19 cellular contexts compared by ENCODE assay signal in genomic region chr1:230703679-230704385, GRCh38. TPM values are rescaled to one million over a fixed set of nuclear protein-coding genes. Genes with fewer than 3 reads are reported as not detected.
DNase-seq lines count a peak whose midpoint lies in the region; ATAC-seq, FAIRE-seq and TF ChIP-seq lines count a peak whose summit lies in the region.
"Had no signal": no experiment of that assay in that cellular context is flagged by ENCODE, and none has a peak within 500 bp of the region (broad histone marks: within the 10 kb centered on the region; RNA-seq: fewer than 3 reads in every experiment).

No MANE protein-coding gene starts in this region.

- FAIRE-seq in HepG2 (lab: Jason Lieb, UNC): no peak

- no peak; a peak in 1 of 4 replicates for TF ChIP-seq POLR2A in HepG2 (IDR thresholded peaks at IDR 0.05; ENCODE audit: insufficient read depth in 1 of 2, low read depth in 2 of 2, low read length in 2 of 2)
- TF ChIP-seq POLR2A in upper lobe of left lung (IDR thresholded peaks at IDR 0.05): no peak

- no peak overlapping the region for H2BK12ac ChIP-seq in neuronal stem cell (ENCODE audit: low read length)

- H3K79me1 ChIP-seq in neuronal stem cell (ENCODE audit: low read depth, low read length): no peaks in the 10 kb centered on the region

- no peak overlapping the region for H4K8ac ChIP-seq in neuronal stem cell (ENCODE audit: low read depth, low read length)

- intact Hi-C loops in Caco-2 (cut with micrococcal nuclease; ENCODE audit: unreplicated experiment) (loop anchor here (2.0 kb wide), 1 partner anchor 25 kb away; no protein-coding TSS in a partner anchor), HepG2 (cut with micrococcal nuclease; ENCODE audit: unreplicated experiment) (loop anchor here (1.0 to 2.0 kb wide), 5 partner anchors 23 to 71 kb away; partner anchors contain the start of gene COG2)

- DNase-seq in Caco-2: no peak
- DNase-seq in T-helper 17 cell: no peak
- DNase-seq in HepG2 (ENCODE audit: low spot score): no peak
- no peak for DNase-seq in neuronal stem cell (ENCODE audit: low spot score)
- no peak for DNase-seq in upper lobe of left lung
- DNase-seq in NCI-H1417 treated with DMSO at 0.1 percent for 48 hours (lab: John Stamatoyannopoulos, UW): no peak
- DNase-seq: 8988T; CD4-positive, alpha-beta memory T cell; DMS79 treated with DMSO at 0.1 percent for 48 hours; GF-D8; GOT3 had no signal

- H3K27ac Mint-ChIP-seq in Caco-2 (ENCODE audit: unreplicated experiment) (peak overlapping the region; percentile 96), T-helper 17 cell (no peak overlapping the region)

- in situ Hi-C loops in HepG2 (cut with HindIII; ENCODE audit: extremely low pct_ligation_motif_present, low pct_unique_long_range_greater_than_20kb): loop anchor here (5.0 kb wide), 1 partner anchor 62 kb away; the partner anchor contains the start of gene COG2

- H2BK15ac ChIP-seq in neuronal stem cell (ENCODE audit: low read length): no peak overlapping the region

- H2AK5ac ChIP-seq in neuronal stem cell (ENCODE audit: low read depth, low read length): peak overlapping the region; percentile 73

- TF ChIP-seq RAD21 in HepG2 (CRISPR knock-in tag; IDR thresholded peaks at IDR 0.05): no peak

- H3K36me3 ChIP-seq in Caco-2 (ENCODE audit: control insufficient read depth, insufficient read depth, low read length): peaks cover 9% of the 10 kb centered on the region; the same call in 1 of the 2 replicates
- H3K36me3 ChIP-seq in HepG2 (replicated peaks in 1 of 2; ENCODE audit: control insufficient read depth in 1 of 2, insufficient read depth in 2 of 2, low read length in 2 of 2): peaks cover 26 to 52% of the 10 kb centered on the region in 2 experiments
- no peaks in the 10 kb centered on the region for H3K36me3 ChIP-seq in neuronal stem cell (replicated peaks in 1 of 2; ENCODE audit: control insufficient read depth in 2 of 2, insufficient read depth in 2 of 2, low read length in 2 of 2)
- H3K36me3 ChIP-seq in upper lobe of left lung: no peaks in the 10 kb centered on the region
- H3K36me3 ChIP-seq: BLaER1 had no signal

- no peak overlapping the region for H3K4ac ChIP-seq in neuronal stem cell (ENCODE audit: low read length)

- CTCF ChIA-PET in Caco-2 (lab: Charles Lee) (interaction anchor here (1.1 to 1.7 kb wide), 4 partner anchors 10 to 69 kb away, joined by 3 to 5 read pairs (median 4); partner anchors contain the start of gene AGT), HepG2 (lab: Yijun Ruan, JAX; ENCODE audit: low intra/inter-chr PET ratio, low total read pairs) (no interaction called here)

- H3K27ac ChIP-seq in HepG2 (ENCODE audit: extremely low read length, insufficient read depth, low read length) (peak overlapping the region; percentile 89), neuronal stem cell (replicated peaks; ENCODE audit: low read length) (no peak overlapping the region), upper lobe of left lung (no peak overlapping the region)
- H3K27ac ChIP-seq: BLaER1, HL-60 had no signal

- peak overlapping the region; percentile 21 for H3K18ac ChIP-seq in neuronal stem cell (ENCODE audit: low read length)

- peaks cover 24% of the 10 kb centered on the region for H3K36me3 Mint-ChIP-seq in Caco-2 (ENCODE audit: insufficient read depth, unreplicated experiment)
- peaks cover 5% of the 10 kb centered on the region for H3K36me3 Mint-ChIP-seq in T-helper 17 cell (ENCODE audit: low read depth)
- H3K36me3 Mint-ChIP-seq: CD14-positive monocyte; CD4-positive, alpha-beta memory T cell had no signal

- no peak for ATAC-seq in T-helper 17 cell
- no peak for ATAC-seq in HepG2
- no peak for ATAC-seq in upper lobe of left lung (ENCODE audit: low FRiP score in 2 of 2)
- ATAC-seq in HG03354 (IDR thresholded peaks at IDR 0.05; ENCODE audit: poor library complexity, severe bottlenecking, unreplicated experiment): no peak

- no peak overlapping the region for H2BK120ac ChIP-seq in neuronal stem cell (ENCODE audit: low read depth, low read length)

- H2BK5ac ChIP-seq in neuronal stem cell (ENCODE audit: low read length): no peak overlapping the region

- peak overlapping the region; percentile 36 for H3K4me2 ChIP-seq in HepG2 (ENCODE audit: low read depth, low read length)
- H3K4me2 ChIP-seq in neuronal stem cell (ENCODE audit: insufficient read depth, low read length, poor library complexity, severe bottlenecking): no peak overlapping the region
- H3K4me2 ChIP-seq: BLaER1 had no signal

- H3K4me3 ChIP-seq in Caco-2 (ENCODE audit: low read depth, low read length) (no peak overlapping the region), HepG2 (replicated peaks in 1 of 3; ENCODE audit: insufficient read depth in 1 of 3, low read depth in 2 of 3, low read length in 3 of 3) (peak overlapping the region in 1 of 3 experiments; percentile 32; a peak in 1 of 6 replicates), neuronal stem cell (ENCODE audit: low read length in 2 of 2) (peak overlapping the region in 1 of 2 donors; percentile 42), upper lobe of left lung (no peak overlapping the region)
- H3K4me3 ChIP-seq: BLaER1 had no signal

- peak overlapping the region; percentile 20 for H3K9ac ChIP-seq in HepG2 (ENCODE audit: insufficient read depth, low read depth, low read length)
- no peak overlapping the region for H3K9ac ChIP-seq in neuronal stem cell (ENCODE audit: low read depth, low read length, poor library complexity)
- H3K9ac ChIP-seq: BLaER1 had no signal

- H3K27me3 ChIP-seq in Caco-2 (replicated peaks; ENCODE audit: control insufficient read depth, insufficient read depth, low read length) (no peaks in the 10 kb centered on the region), HepG2 (ENCODE audit: control insufficient read depth in 1 of 2, insufficient read depth in 2 of 2, low read length in 2 of 2) (no peaks in the 10 kb centered on the region), neuronal stem cell (ENCODE audit: control insufficient read depth in 3 of 3, insufficient read depth in 3 of 3, low read depth in 1 of 3, low read length in 3 of 3) (peaks cover 0 to 27% (median 0%) of the 10 kb centered on the region in 3 experiments), upper lobe of left lung (no peaks in the 10 kb centered on the region)
- H3K27me3 ChIP-seq: BLaER1 had no signal

- TF ChIP-seq EP300 in HepG2 (IDR thresholded peaks at IDR 0.05; ENCODE audit: low read depth in 2 of 2, low read length in 2 of 2) (no peak), HepG2 (CRISPR knock-in tag; IDR thresholded peaks at IDR 0.05; ENCODE audit: borderline replicate concordance) (no peak), upper lobe of left lung (IDR thresholded peaks at IDR 0.05) (no peak)

- H3K4me1 ChIP-seq in Caco-2 (peaks cover 54% of the 10 kb centered on the region), HepG2 (ENCODE audit: insufficient read depth, low read length) (peaks cover 96% of the 10 kb centered on the region), neuronal stem cell (ENCODE audit: control insufficient read depth in 2 of 2, insufficient read depth in 1 of 2, low read depth in 1 of 2, low read length in 2 of 2) (peaks cover 8 to 10% of the 10 kb centered on the region in 2 donors), upper lobe of left lung (peaks cover 0 to 4% (median 0%) of the 10 kb centered on the region in 4 donors)

- TF ChIP-seq CTCF in Caco-2 (IDR thresholded peaks at IDR 0.05; ENCODE audit: insufficient read depth in 1 of 2, low read depth in 1 of 2, low read length in 1 of 2, severe bottlenecking in 1 of 2, unreplicated experiment in 1 of 2) (no peak), HepG2 (CRISPR knock-in tag; IDR thresholded peaks at IDR 0.05) (no peak), upper lobe of left lung (IDR thresholded peaks at IDR 0.05) (no peak)

- H3K23ac ChIP-seq in neuronal stem cell (ENCODE audit: low read depth, low read length, poor library complexity): no peak overlapping the region

- H4K20me1 ChIP-seq in HepG2 (ENCODE audit: insufficient read depth, low read length): peaks cover 57% of the 10 kb centered on the region
- H4K20me1 ChIP-seq: BLaER1 had no signal

- no peak overlapping the region for H4K91ac ChIP-seq in neuronal stem cell (ENCODE audit: low read depth, low read length, poor library complexity)

- POLR2A ChIA-PET in Caco-2 (lab: Charles Lee) (no interaction called here), HepG2 (lab: Yijun Ruan, JAX) (interaction anchor here (0.7 to 5.3 kb wide), 12 partner anchors 9 to 1195 kb away, joined by 3 to 94 read pairs (median 6); partner anchors contain the start of genes AGT and NUP133)

- 84% methylated on average over 4 of the region's 8 CpGs for WGBS in HepG2 (ENCODE audit: low lambda C conversion rate)
- WGBS in neuronal stem cell (ENCODE audit: extremely low coverage in 2 of 2, insufficient read length in 2 of 2, insufficient replicate concordance in 1 of 2), 2 donors: no CpG with 5 or more reads among the region's 8 CpGs
- 93 to 100% methylated on average over 7 to 8 of the region's 8 CpGs for WGBS in upper lobe of left lung, 2 donors

- BruUV-seq in Caco-2 (replicated peaks; lab: Mats Ljungman, UMichigan) (no TSS peak), HepG2 (replicated peaks; lab: Mats Ljungman, UMichigan) (no TSS peak)

- H3K4me1 Mint-ChIP-seq in Caco-2 (ENCODE audit: low read depth, unreplicated experiment): peaks cover 61% of the 10 kb centered on the region
- peaks cover 13% of the 10 kb centered on the region for H3K4me1 Mint-ChIP-seq in T-helper 17 cell

- peaks cover 35% of the 10 kb centered on the region for H3K79me2 ChIP-seq in HepG2 (ENCODE audit: insufficient read depth, low read length)

- H2AFZ ChIP-seq in HepG2 (ENCODE audit: low read length) (no peak overlapping the region), neuronal stem cell (ENCODE audit: low read length) (no peak overlapping the region)

- H3K9me3 Mint-ChIP-seq in Caco-2 (ENCODE audit: unreplicated experiment): no peaks in the 10 kb centered on the region
- H3K9me3 Mint-ChIP-seq: CD14-positive monocyte; CD4-positive, alpha-beta memory T cell had no signal

- peak overlapping the region; percentile 49 for H3K14ac ChIP-seq in neuronal stem cell (ENCODE audit: low read length)

- H3K27me3 Mint-ChIP-seq in Caco-2 (ENCODE audit: insufficient read depth, unreplicated experiment) (no peaks in the 10 kb centered on the region), T-helper 17 cell (peaks cover 33% of the 10 kb centered on the region)

- H3K9me3 ChIP-seq in Caco-2 (no peaks in the 10 kb centered on the region), T-helper 17 cell (ENCODE audit: control insufficient read depth, low read length, poor library complexity, severe bottlenecking) (no peaks in the 10 kb centered on the region), HepG2 (ENCODE audit: low read length) (no peaks in the 10 kb centered on the region), neuronal stem cell (replicated peaks in 1 of 2; ENCODE audit: control insufficient read depth in 2 of 2, insufficient read depth in 1 of 2, low read depth in 1 of 2, low read length in 2 of 2) (no peaks in the 10 kb centered on the region), upper lobe of left lung (no peaks in the 10 kb centered on the region)
- H3K9me3 ChIP-seq: BLaER1 had no signal

- peak overlapping the region; percentile 80 for H3K4me3 Mint-ChIP-seq in Caco-2 (ENCODE audit: unreplicated experiment)
- peak overlapping the region; percentile 52 for H3K4me3 Mint-ChIP-seq in T-helper 17 cell
- H3K4me3 Mint-ChIP-seq: CD14-positive monocyte; CD4-positive, alpha-beta memory T cell had no signal

RNA-seq across cellular contexts. Expression of gene AGT, which starts 10.1 kb away (rescaled TPM):
- total RNA-seq in Caco-2 (2022): 38.6 and 41.9 TPM in 2 replicates
- total RNA-seq in T-helper 17 cell: not detected
- 378 and 892 TPM in 2 replicates for total RNA-seq in HepG2 (2016; rRNA removed; fragmentation: Illumina TruSeq; extraction: Trizol)
- 75.9 and 76.7 TPM in 2 replicates for total RNA-seq in HepG2 (2016; cell fraction: cytosol; rRNA removed; fragmentation: Illumina TruSeq; extraction: Trizol; ENCODE audit: low read depth)
- 368 and 897 TPM in 2 replicates for total RNA-seq in HepG2 (2016; cell fraction: insoluble cytoplasmic fraction; rRNA removed; fragmentation: Illumina TruSeq; extraction: Trizol)
- total RNA-seq in HepG2 (2016; cell fraction: membrane; rRNA removed; fragmentation: Illumina TruSeq; extraction: Trizol): 150 and 163 TPM in 2 replicates
- 728 and 881 TPM in 2 replicates for total RNA-seq in HepG2 (2016; cell fraction: nucleus; rRNA removed; fragmentation: Illumina TruSeq; extraction: Trizol)
- 2,071 and 2,729 TPM in 2 replicates for polyA plus RNA-seq in HepG2 (2011; rRNA removed)
- polyA plus RNA-seq in HepG2 (2011; cell fraction: cytosol; rRNA removed): 1,947 and 1,991 TPM in 2 replicates
- polyA plus RNA-seq in HepG2 (2011; cell fraction: nucleus; rRNA removed): 1,234 and 1,580 TPM in 2 replicates
- polyA plus RNA-seq in HepG2 (2012): 1,477 and 1,796 TPM in 2 replicates
- polyA plus RNA-seq in HepG2 (2016; cell fraction: cytosol; fragmentation: Illumina TruSeq; extraction: Trizol; ENCODE audit: low read depth): 105 and 108 TPM in 2 replicates
- polyA plus RNA-seq in HepG2 (2016; cell fraction: insoluble cytoplasmic fraction; fragmentation: Illumina TruSeq; extraction: Trizol; ENCODE audit: low read depth): 413 and 471 TPM in 2 replicates
- polyA plus RNA-seq in HepG2 (2016; cell fraction: membrane; fragmentation: Illumina TruSeq; extraction: Trizol; ENCODE audit: low read depth): 154 and 159 TPM in 2 replicates
- 1,282 and 1,316 TPM in 2 replicates for polyA plus RNA-seq in HepG2 (2016; cell fraction: nucleus; fragmentation: Illumina TruSeq; extraction: Trizol; ENCODE audit: insufficient read depth, low read depth)
- polyA minus RNA-seq in HepG2 (2011; rRNA and poly(A)+ RNA removed; ENCODE audit: low replicate concordance): 0.94 and 2,464 TPM in 2 replicates
- 761 and 986 TPM in 2 replicates for polyA minus RNA-seq in HepG2 (2011; cell fraction: cytosol; rRNA and poly(A)+ RNA removed)
- polyA minus RNA-seq in HepG2 (2011; cell fraction: nucleus; rRNA and poly(A)+ RNA removed): 279 and 432 TPM in 2 replicates
- polyA plus RNA-seq in neuronal stem cell (2013, experiment 1 of 2): 0.20 TPM
- polyA plus RNA-seq in neuronal stem cell (2013, experiment 2 of 2): 0.22 TPM
- total RNA-seq in upper lobe of left lung: 1 to 10 TPM in 5 of 6 donors, not detected in 1; 1.1 to 2.6 (median 1.7) TPM
- total RNA-seq: A673; CD4-positive, alpha-beta memory T cell had no signal
- polyA plus RNA-seq: CD14-positive monocyte; CD4-positive, alpha-beta memory T cell; IgD-negative memory B cell had no signal

RNA-seq across cellular contexts. Expression of gene CAPN9, which starts 43.4 kb away (rescaled TPM):
- 0.28 and 0.39 TPM in 2 replicates for total RNA-seq in Caco-2 (2022)
- total RNA-seq in T-helper 17 cell: not detected
- 0.17 and 0.31 TPM in 2 replicates for total RNA-seq in HepG2 (2016; rRNA removed; fragmentation: Illumina TruSeq; extraction: Trizol)
- not detected in 2 replicates for total RNA-seq in HepG2 (2016; cell fraction: cytosol; rRNA removed; fragmentation: Illumina TruSeq; extraction: Trizol; ENCODE audit: low read depth)
- 0.09 and 0.16 TPM in 2 replicates for total RNA-seq in HepG2 (2016; cell fraction: insoluble cytoplasmic fraction; rRNA removed; fragmentation: Illumina TruSeq; extraction: Trizol)
- total RNA-seq in HepG2 (2016; cell fraction: membrane; rRNA removed; fragmentation: Illumina TruSeq; extraction: Trizol): not detected in 2 replicates
- total RNA-seq in HepG2 (2016; cell fraction: nucleus; rRNA removed; fragmentation: Illumina TruSeq; extraction: Trizol): not detected in 2 replicates
- polyA plus RNA-seq in HepG2 (2011; rRNA removed): 0.04 and 0.10 TPM in 2 replicates
- polyA plus RNA-seq in HepG2 (2011; cell fraction: cytosol; rRNA removed): 0.06 and 0.11 TPM in 2 replicates
- polyA plus RNA-seq in HepG2 (2011; cell fraction: nucleus; rRNA removed): 0.19 TPM in 1 of 2 replicates, not detected in the other
- polyA plus RNA-seq in HepG2 (2012): 0.09 TPM in 1 of 2 replicates, not detected in the other
- polyA plus RNA-seq in HepG2 (2016; cell fraction: cytosol; fragmentation: Illumina TruSeq; extraction: Trizol; ENCODE audit: low read depth): 0.26 TPM in 1 of 2 replicates, not detected in the other
- not detected in 2 replicates for polyA plus RNA-seq in HepG2 (2016; cell fraction: insoluble cytoplasmic fraction; fragmentation: Illumina TruSeq; extraction: Trizol; ENCODE audit: low read depth)
- 0.06 TPM in 1 of 2 replicates, not detected in the other for polyA plus RNA-seq in HepG2 (2016; cell fraction: membrane; fragmentation: Illumina TruSeq; extraction: Trizol; ENCODE audit: low read depth)
- 0.21 TPM in 1 of 2 replicates, not detected in the other for polyA plus RNA-seq in HepG2 (2016; cell fraction: nucleus; fragmentation: Illumina TruSeq; extraction: Trizol; ENCODE audit: insufficient read depth, low read depth)
- 0.12 TPM in 1 of 2 replicates, not detected in the other for polyA minus RNA-seq in HepG2 (2011; rRNA and poly(A)+ RNA removed; ENCODE audit: low replicate concordance)
- polyA minus RNA-seq in HepG2 (2011; cell fraction: cytosol; rRNA and poly(A)+ RNA removed): not detected in 2 replicates
- not detected in 2 replicates for polyA minus RNA-seq in HepG2 (2011; cell fraction: nucleus; rRNA and poly(A)+ RNA removed)
- polyA plus RNA-seq in neuronal stem cell (2013, experiment 1 of 2): 0.15 TPM
- polyA plus RNA-seq in neuronal stem cell (2013, experiment 2 of 2): 0.26 TPM
- total RNA-seq in upper lobe of left lung: 10 to 100 TPM in 5 of 6 donors, 1 to 10 TPM in 1; 8.0 to 29.0 (median 19.6) TPM
- total RNA-seq: A673; Calu3; CD4-positive, alpha-beta memory T cell; HT1080 had no signal
- polyA plus RNA-seq: CD14-positive monocyte, IgD-negative memory B cell had no signal
